ENCODE assay signal across 13 cellular contexts in genomic region chr10:77191324-77192049, GRCh38.
A peak's percentile ranks its signal among the peaks of the same experiment; 100 is the strongest.
DNase-seq lines count a peak whose midpoint lies in the region; ATAC-seq, FAIRE-seq and TF ChIP-seq lines count a peak whose summit lies in the region.
"Had no signal": no experiment of that assay in that cellular context is flagged by ENCODE, and none has a peak within 500 bp of the region (broad histone marks: within the 10 kb centered on the region; RNA-seq: fewer than 3 reads in every experiment).

No MANE protein-coding gene starts in this region.

- no peaks in the 10 kb centered on the region for H3K79me2 ChIP-seq in HepG2 (ENCODE audit: insufficient read depth, low read length)

- H3K4me2 ChIP-seq in HepG2 (ENCODE audit: low read depth, low read length): no peak overlapping the region
- H3K4me2 ChIP-seq: BLaER1 treated with 17β-estradiol and CSF1 and Interleukin-3, amounts not matched to agents 10 nM and 100 nM; GM23338 had no signal

- peaks cover 23% of the 10 kb centered on the region for H3K27me3 Mint-ChIP-seq in activated naive CD8-positive, alpha-beta T cell treated with anti-CD3 and anti-CD28 coated beads for 36 hours

- H3K4me3 ChIP-seq in liver (ENCODE audit: low read depth in 1 of 3, low read length in 3 of 3) (no peak overlapping the region), HepG2 (replicated peaks in 1 of 3; ENCODE audit: insufficient read depth in 1 of 3, low read depth in 2 of 3, low read length in 3 of 3) (no peak overlapping the region), right lobe of liver (no peak overlapping the region), sigmoid colon (no peak overlapping the region)
- H3K4me3 ChIP-seq: BLaER1 treated with 17β-estradiol and CSF1 and Interleukin-3, amounts not matched to agents 10 nM and 100 nM; GM23338 had no signal

- 34% methylated on average over 5 of the region's 5 CpGs for WGBS in liver
- WGBS in HepG2 (ENCODE audit: low lambda C conversion rate): 9% methylated on average over 5 of the region's 5 CpGs
- WGBS in right lobe of liver (ENCODE audit: insufficient coverage, low coverage, low lambda C conversion rate, missing lambda C conversion rate): 29% methylated on average over 5 of the region's 5 CpGs
- WGBS in sigmoid colon, 2 donors: 58 to 68% methylated on average over 5 of the region's 5 CpGs

- POLR2A ChIA-PET in HepG2 (lab: Yijun Ruan, JAX): no interaction called here

- no peaks in the 10 kb centered on the region for H3K36me3 ChIP-seq in liver (ENCODE audit: control insufficient read depth in 4 of 4, insufficient read depth in 3 of 4, low read depth in 1 of 4, low read length in 3 of 4)
- H3K36me3 ChIP-seq in HepG2 (replicated peaks in 1 of 2; ENCODE audit: control insufficient read depth in 1 of 2, insufficient read depth in 2 of 2, low read length in 2 of 2): no peaks in the 10 kb centered on the region
- H3K36me3 ChIP-seq in right lobe of liver: no peaks in the 10 kb centered on the region
- no peaks in the 10 kb centered on the region for H3K36me3 ChIP-seq in sigmoid colon
- H3K36me3 ChIP-seq: BLaER1 treated with 17β-estradiol and CSF1 and Interleukin-3, amounts not matched to agents 10 nM and 100 nM had no signal

- H3K4me3 Mint-ChIP-seq in activated naive CD8-positive, alpha-beta T cell treated with anti-CD3 and anti-CD28 coated beads for 36 hours: no peak overlapping the region
- H3K4me3 Mint-ChIP-seq: CD4-positive, CD25-positive, alpha-beta regulatory T cell; GM23338 had no signal

- no peaks in the 10 kb centered on the region for H3K36me3 Mint-ChIP-seq in activated naive CD8-positive, alpha-beta T cell treated with anti-CD3 and anti-CD28 coated beads for 36 hours
- H3K36me3 Mint-ChIP-seq: CD4-positive, CD25-positive, alpha-beta regulatory T cell had no signal

- H3K9ac ChIP-seq in liver (ENCODE audit: low read depth in 1 of 2, low read length in 2 of 2) (no peak overlapping the region), HepG2 (ENCODE audit: insufficient read depth, low read depth, low read length) (no peak overlapping the region)
- H3K9ac ChIP-seq: BLaER1 treated with 17β-estradiol and CSF1 and Interleukin-3, amounts not matched to agents 10 nM and 100 nM had no signal

- H3K9me3 Mint-ChIP-seq in activated naive CD8-positive, alpha-beta T cell treated with anti-CD3 and anti-CD28 coated beads for 36 hours: no peaks in the 10 kb centered on the region
- H3K9me3 Mint-ChIP-seq: GM23338 had no signal

- H3K27ac Mint-ChIP-seq in activated naive CD8-positive, alpha-beta T cell treated with anti-CD3 and anti-CD28 coated beads for 36 hours: no peak overlapping the region
- H3K27ac Mint-ChIP-seq: CD4-positive, CD25-positive, alpha-beta regulatory T cell; GM23338 had no signal

- BruUV-seq in HepG2 (replicated peaks; lab: Mats Ljungman, UMichigan): no TSS peak

- H3K9me3 ChIP-seq in liver (ENCODE audit: control insufficient read depth in 4 of 4, low read length in 3 of 4) (no peaks in the 10 kb centered on the region), HepG2 (ENCODE audit: low read length) (no peaks in the 10 kb centered on the region), right lobe of liver (no peaks in the 10 kb centered on the region), sigmoid colon (no peaks in the 10 kb centered on the region)
- H3K9me3 ChIP-seq: BLaER1 treated with 17β-estradiol and CSF1 and Interleukin-3, amounts not matched to agents 10 nM and 100 nM had no signal

- H2AFZ ChIP-seq in HepG2 (ENCODE audit: low read length): no peak overlapping the region
- H2AFZ ChIP-seq: GM23338 had no signal

- TF ChIP-seq RAD21 in liver (IDR thresholded peaks at IDR 0.05) (peak; percentile 13 to 38), HepG2 (CRISPR knock-in tag; IDR thresholded peaks at IDR 0.05) (no peak)

- TF ChIP-seq EP300 in HepG2 (IDR thresholded peaks at IDR 0.05; ENCODE audit: low read depth in 2 of 2, low read length in 2 of 2) (no peak), HepG2 (CRISPR knock-in tag; IDR thresholded peaks at IDR 0.05; ENCODE audit: borderline replicate concordance) (no peak), sigmoid colon (IDR thresholded peaks at IDR 0.05) (no peak)

- no peak for FAIRE-seq in HepG2 (lab: Jason Lieb, UNC)
- FAIRE-seq: GM18507 had no signal

- ATAC-seq in HepG2 (no peak), right lobe of liver (peak; percentile 80 to 90 (median 86))
- ATAC-seq: GM23338 had no signal

- intact Hi-C loops in HepG2 (cut with micrococcal nuclease; ENCODE audit: unreplicated experiment) (no loop called here), right lobe of liver (cut with DNase I) (no loop called here), sigmoid colon (cut with DNase I) (no loop called here)

- H3K4me1 ChIP-seq in liver (ENCODE audit: control insufficient read depth in 4 of 4, insufficient read depth in 4 of 4, low read length in 3 of 4): peaks cover 0 to 17% (median 13%) of the 10 kb centered on the region in 4 donors
- H3K4me1 ChIP-seq in HepG2 (ENCODE audit: insufficient read depth, low read length): no peaks in the 10 kb centered on the region
- H3K4me1 ChIP-seq in right lobe of liver: peaks cover 0 to 19% (median 3%) of the 10 kb centered on the region in 4 donors
- H3K4me1 ChIP-seq in sigmoid colon: peaks cover 0 to 79% (median 53%) of the 10 kb centered on the region in 4 donors

- in situ Hi-C loops in HepG2 (cut with HindIII; ENCODE audit: extremely low pct_ligation_motif_present, low pct_unique_long_range_greater_than_20kb): no loop called here

- TF ChIP-seq POLR2A in HepG2 (IDR thresholded peaks at IDR 0.05; ENCODE audit: insufficient read depth in 1 of 2, low read depth in 2 of 2, low read length in 2 of 2) (no peak), right lobe of liver (IDR thresholded peaks at IDR 0.05) (no peak), sigmoid colon (IDR thresholded peaks at IDR 0.05) (no peak)

- TF ChIP-seq CTCF in liver (IDR thresholded peaks at IDR 0.05; ENCODE audit: low read depth, low read length, missing input control): no peak
- TF ChIP-seq CTCF in HepG2 (CRISPR knock-in tag; IDR thresholded peaks at IDR 0.05): no peak
- TF ChIP-seq CTCF in right lobe of liver (IDR thresholded peaks at IDR 0.05): no peak
- no peak for TF ChIP-seq CTCF in sigmoid colon (IDR thresholded peaks at IDR 0.05)

- no peaks in the 10 kb centered on the region for H3K27me3 ChIP-seq in liver (ENCODE audit: control insufficient read depth in 4 of 4, insufficient read depth in 4 of 4, low read length in 3 of 4)
- H3K27me3 ChIP-seq in HepG2 (ENCODE audit: control insufficient read depth in 1 of 2, insufficient read depth in 2 of 2, low read length in 2 of 2): peaks cover 0 to 6% of the 10 kb centered on the region in 2 experiments; a peak in 1 of 5 replicates
- H3K27me3 ChIP-seq in right lobe of liver: no peaks in the 10 kb centered on the region
- no peaks in the 10 kb centered on the region for H3K27me3 ChIP-seq in sigmoid colon
- H3K27me3 ChIP-seq: BLaER1 treated with 17β-estradiol and CSF1 and Interleukin-3, amounts not matched to agents 10 nM and 100 nM had no signal

- no peaks in the 10 kb centered on the region for H3K4me1 Mint-ChIP-seq in activated naive CD8-positive, alpha-beta T cell treated with anti-CD3 and anti-CD28 coated beads for 36 hours
- H3K4me1 Mint-ChIP-seq: CD4-positive, CD25-positive, alpha-beta regulatory T cell had no signal

- no peak for DNase-seq in HepG2 (ENCODE audit: low spot score)
- DNase-seq in right lobe of liver: no peak
- DNase-seq in sigmoid colon: no peak
- DNase-seq in HCEC 1CT: no peak
- DNase-seq in NK-92 (lab: John Stamatoyannopoulos, UW; ENCODE audit: unreplicated experiment): no peak
- DNase-seq in activated naive CD8-positive, alpha-beta T cell treated with anti-CD3 and anti-CD28 coated beads for 36 hours: no peak
- DNase-seq: ACHN; CD4-positive, CD25-positive, alpha-beta regulatory T cell; H7 had no signal

- no peak overlapping the region for H3K27ac ChIP-seq in liver (ENCODE audit: low read depth in 1 of 2, low read length in 2 of 2)
- no peak overlapping the region for H3K27ac ChIP-seq in HepG2 (ENCODE audit: extremely low read length, insufficient read depth, low read length)
- no peak overlapping the region for H3K27ac ChIP-seq in right lobe of liver
- H3K27ac ChIP-seq in sigmoid colon: peak overlapping the region; percentile 39 to 93 (median 86)
- H3K27ac ChIP-seq: BLaER1 treated with 17β-estradiol and CSF1 and Interleukin-3, amounts not matched to agents 10 nM and 100 nM had no signal

- CTCF ChIA-PET in HepG2 (lab: Yijun Ruan, JAX; ENCODE audit: low intra/inter-chr PET ratio, low total read pairs): no interaction called here

- H4K20me1 ChIP-seq in HepG2 (ENCODE audit: insufficient read depth, low read length): no peaks in the 10 kb centered on the region

TF ChIP-seq in liver, 16 proteins besides CTCF, POLR2A, EP300 and RAD21 (continues in another document):
- TF ChIP-seq FOXA1 (IDR thresholded peaks at IDR 0.05): peak; percentile 58
- TF ChIP-seq EGR1 (IDR thresholded peaks at IDR 0.05; ENCODE audit: low read depth in 2 of 2): peak in 1 of 2 donors; percentile 25
- no peak for TF ChIP-seq JUND (IDR thresholded peaks at IDR 0.05)
- TF ChIP-seq ATF3 (IDR thresholded peaks at IDR 0.05): no peak
- TF ChIP-seq FOXA2 (IDR thresholded peaks at IDR 0.05): peak; percentile 79
- TF ChIP-seq TAF1 (conservative IDR thresholded peaks at IDR 0.05): no peak

TF ChIP-seq in HepG2, 621 proteins besides CTCF, POLR2A, EP300 and RAD21 (continues in another document):
- TF ChIP-seq ZBTB10 (CRISPR knock-in tag; IDR thresholded peaks at IDR 0.05; ENCODE audit: borderline replicate concordance) (no peak), ZNF256 (CRISPR knock-in tag; conservative IDR thresholded peaks at IDR 0.05) (no peak), GFI1 (CRISPR knock-in tag; IDR thresholded peaks at IDR 0.05; ENCODE audit: borderline replicate concordance) (no peak), NKX3-1 (CRISPR knock-in tag; IDR thresholded peaks at IDR 0.05) (no peak), ZNF567 (CRISPR knock-in tag; IDR thresholded peaks at IDR 0.05; ENCODE audit: borderline replicate concordance) (no peak)

Comparison
In these comparisons a context has a peak if more than half of its experiments do, and no peak if none do; other contexts are left out.
1. H3K27ac ChIP-seq: peak in sigmoid colon (4 of 4); none in liver (0 of 2), HepG2 (single experiment) and right lobe of liver (0 of 3).